12 cellular contexts compared by ENCODE assay signal in the genomic region with DNA sequence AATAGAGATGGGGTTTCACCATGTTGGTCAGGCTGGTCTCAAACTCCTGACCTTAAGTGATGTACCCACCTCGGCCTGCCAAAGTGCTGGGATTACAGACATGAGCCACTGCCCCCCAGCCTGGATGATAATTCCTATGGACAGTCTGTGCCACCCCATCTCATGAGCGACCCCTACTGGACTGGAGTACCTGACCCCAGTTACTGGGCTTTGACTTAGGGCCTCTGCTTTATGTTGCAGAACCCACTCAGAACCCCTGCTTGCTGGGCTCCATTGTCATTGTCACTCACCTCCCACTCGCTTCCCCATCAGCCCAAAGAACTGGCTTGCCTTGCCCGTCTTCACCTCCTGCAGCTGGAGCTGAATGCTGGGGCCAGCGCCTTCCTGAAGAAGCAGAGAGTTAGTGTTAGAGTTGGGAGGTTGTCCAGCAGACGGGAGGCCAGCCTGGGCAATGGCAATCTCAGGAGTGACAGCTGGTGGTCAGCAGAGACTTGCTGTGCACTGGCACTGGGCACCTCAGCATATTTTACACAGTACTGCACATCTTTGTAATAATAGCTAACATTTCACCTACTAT. TPM values are rescaled to one million over a fixed set of nuclear protein-coding genes. Genes with fewer than 3 reads are reported as not detected.
DNase-seq lines count a peak whose midpoint lies in the region; ATAC-seq, FAIRE-seq and TF ChIP-seq lines count a peak whose summit lies in the region.
"Had no signal": no experiment of that assay in that cellular context is flagged by ENCODE, and none has a peak within 500 bp of the region (broad histone marks: within the 10 kb centered on the region; RNA-seq: fewer than 3 reads in every experiment).

No MANE protein-coding gene starts in this region.

- no peak for TF ChIP-seq POLR2A in IMR-90 (IDR thresholded peaks at IDR 0.05; ENCODE audit: low read depth, low read length)

- H3K4me3 Mint-ChIP-seq in astrocyte (ENCODE audit: unreplicated experiment), result no peak overlapping the region
- H3K4me3 Mint-ChIP-seq: nephron had no signal

- no peaks in the 10 kb centered on the region for H3K9me3 Mint-ChIP-seq in astrocyte (ENCODE audit: unreplicated experiment)
- H3K9me3 Mint-ChIP-seq: nephron had no signal

- TF ChIP-seq RAD21 in IMR-90 (IDR thresholded peaks at IDR 0.05; ENCODE audit: low read length), result peak; percentile 25; the same call in 1 of the 2 replicates

- H3K27ac ChIP-seq in IMR-90 (ENCODE audit: insufficient read depth, low read length) (no peak overlapping the region), astrocyte (ENCODE audit: low read depth, low read length) (no peak overlapping the region)

- H2AFZ ChIP-seq in IMR-90 (replicated peaks; ENCODE audit: low read length, poor library complexity) (no peak overlapping the region), astrocyte (ENCODE audit: low read depth, low read length) (no peak overlapping the region)

- CTCF ChIA-PET in IMR-90 (lab: Yijun Ruan, JAX), result no interaction called here

- in situ Hi-C loops in IMR-90 (cut with MboI; ENCODE audit: low sequenced_read_pairs), result no loop called here

- no peak overlapping the region for H2BK15ac ChIP-seq in IMR-90 (ENCODE audit: low read depth, low read length)

- no peak overlapping the region for H4K5ac ChIP-seq in IMR-90 (ENCODE audit: low read depth, low read length)

- no peaks in the 10 kb centered on the region for H3K79me2 ChIP-seq in astrocyte (ENCODE audit: insufficient read depth, low read length)

- no peak overlapping the region for H2BK120ac ChIP-seq in IMR-90 (ENCODE audit: low read depth, low read length)

- peaks cover 4% of the 10 kb centered on the region for H3K4me1 Mint-ChIP-seq in astrocyte (ENCODE audit: low read depth, unreplicated experiment)

- POLR2A ChIA-PET in IMR-90 (lab: Charles Lee; ENCODE audit: unreplicated experiment), result no interaction called here

- H4K8ac ChIP-seq in IMR-90 (ENCODE audit: low read depth in 2 of 2, low read length in 2 of 2), result no peak overlapping the region

- H3K4me2 ChIP-seq in IMR-90 (ENCODE audit: low read depth, low read length) (no peak overlapping the region), astrocyte (ENCODE audit: low read length) (no peak overlapping the region)

- no peak for FAIRE-seq in astrocyte (lab: Jason Lieb, UNC)

- no peak overlapping the region for H4K91ac ChIP-seq in IMR-90 (ENCODE audit: insufficient read depth, low read depth, low read length)

- no peaks in the 10 kb centered on the region for H3K79me1 ChIP-seq in IMR-90 (ENCODE audit: low read depth in 1 of 2, low read length in 2 of 2)

- H3K18ac ChIP-seq in IMR-90 (ENCODE audit: low read depth, low read length), result no peak overlapping the region

- no peak overlapping the region for H3K4me3 ChIP-seq in IMR-90 (ENCODE audit: insufficient read depth, low read depth, low read length)
- H3K4me3 ChIP-seq in astrocyte (ENCODE audit: insufficient read depth, low read depth, low read length), result no peak overlapping the region
- no peak overlapping the region for H3K4me3 ChIP-seq in mucosa of descending colon

- no peak overlapping the region for H3K27ac Mint-ChIP-seq in astrocyte (ENCODE audit: unreplicated experiment)
- H3K27ac Mint-ChIP-seq: nephron had no signal

- peaks cover 6% of the 10 kb centered on the region for H3K36me3 Mint-ChIP-seq in astrocyte (ENCODE audit: low read depth, unreplicated experiment)

- H3K9me1 ChIP-seq in IMR-90 (ENCODE audit: insufficient read depth, low read length), result peaks cover 7% of the 10 kb centered on the region

- TF ChIP-seq CTCF in IMR-90 (conservative IDR thresholded peaks at IDR 0.05; ENCODE audit: low read depth, low read length) (peak; percentile 37), astrocyte (IDR thresholded peaks at IDR 0.05; ENCODE audit: insufficient read depth, low read depth, low read length) (peak; percentile 21), mucosa of descending colon (IDR thresholded peaks at IDR 0.05) (no peak)

- H3K56ac ChIP-seq in IMR-90 (ENCODE audit: extremely low read depth, insufficient read depth, low read length), result no peak overlapping the region

- H3K27me3 ChIP-seq in IMR-90 (ENCODE audit: control insufficient read depth, insufficient read depth, low read length) (no peaks in the 10 kb centered on the region), astrocyte (ENCODE audit: insufficient read depth, low read length) (no peaks in the 10 kb centered on the region)

- WGBS in IMR-90 (ENCODE audit: extremely low coverage in 2 of 2, insufficient read length in 1 of 2), 2 experiments, result 33% methylated on average over 1 of the region's 6 CpGs; no CpG with 5 or more reads in 1 of the 2 experiments

- H4K20me1 ChIP-seq in IMR-90 (ENCODE audit: insufficient read depth, low read length) (no peaks in the 10 kb centered on the region), astrocyte (ENCODE audit: insufficient read depth, low read length) (no peaks in the 10 kb centered on the region)

- no peaks in the 10 kb centered on the region for H3K9me3 ChIP-seq in IMR-90 (ENCODE audit: control insufficient read depth, insufficient read depth, low read length)
- H3K9me3 ChIP-seq in astrocyte (ENCODE audit: insufficient read depth, low read depth, low read length), result no peaks in the 10 kb centered on the region
- no peaks in the 10 kb centered on the region for H3K9me3 ChIP-seq in mucosa of descending colon

- ATAC-seq in IMR-90 (ENCODE audit: low read depth), result 0 out of 2 replicates have a peak, but pooled peaks have one; percentile 38
- ATAC-seq in mucosa of descending colon, result peak; percentile 55
- ATAC-seq in GM19395 (IDR thresholded peaks at IDR 0.05; ENCODE audit: unreplicated experiment), result no peak

- peak; percentile 36 for DNase-seq in DMS 273 (lab: John Stamatoyannopoulos, UW; ENCODE audit: unreplicated experiment)
- no peak for DNase-seq in DMS 273 treated with DMSO at 0.1 percent for 48 hours (lab: John Stamatoyannopoulos, UW)
- no peak for DNase-seq in IMR-90
- no peak for DNase-seq in astrocyte (ENCODE audit: low read depth)
- DNase-seq in mucosa of descending colon, result peak in 1 of 3 donors; percentile 34
- no peak for DNase-seq in NCI-H128 (lab: John Stamatoyannopoulos, UW; ENCODE audit: unreplicated experiment)
- DNase-seq in NCI-H345 treated with DMSO at 0.1 percent for 48 hours (lab: John Stamatoyannopoulos, UW; ENCODE audit: unreplicated experiment), result no peak
- DNase-seq: activated CD4-positive, CD25-positive, alpha-beta regulatory T cell; NCI-H1048 had no signal

- H2AK9ac ChIP-seq in IMR-90 (replicated peaks; ENCODE audit: low read depth, low read length, poor library complexity), result no peak overlapping the region

- H2BK5ac ChIP-seq in IMR-90 (ENCODE audit: low read depth, low read length, poor library complexity, severe bottlenecking), result no peak overlapping the region

- no peak overlapping the region for H2BK20ac ChIP-seq in IMR-90 (ENCODE audit: low read depth, low read length)

- H3K14ac ChIP-seq in IMR-90 (replicated peaks; ENCODE audit: low read depth, low read length), result no peak overlapping the region

- no peaks in the 10 kb centered on the region for H3K27me3 Mint-ChIP-seq in astrocyte (ENCODE audit: low read depth, unreplicated experiment)

- H3K36me3 ChIP-seq in IMR-90 (ENCODE audit: control insufficient read depth, insufficient read depth, low read length) (no peaks in the 10 kb centered on the region), astrocyte (ENCODE audit: insufficient read depth, low read length) (no peaks in the 10 kb centered on the region), mucosa of descending colon (ENCODE audit: low read depth) (no peaks in the 10 kb centered on the region)

- peaks cover 6% of the 10 kb centered on the region; the same call in 1 of the 2 replicates for H3K4me1 ChIP-seq in IMR-90 (ENCODE audit: control insufficient read depth, insufficient read depth, low read length)
- no peaks in the 10 kb centered on the region for H3K4me1 ChIP-seq in astrocyte (ENCODE audit: insufficient read depth, low read length)
- H3K4me1 ChIP-seq in mucosa of descending colon (ENCODE audit: low read depth), result no peaks in the 10 kb centered on the region

- no peak overlapping the region for H3K9ac ChIP-seq in IMR-90 (ENCODE audit: low read depth, low read length)
- H3K9ac ChIP-seq in astrocyte (ENCODE audit: low read length), result no peak overlapping the region

- H3K4ac ChIP-seq in IMR-90 (ENCODE audit: low read depth, low read length), result no peak overlapping the region

- intact Hi-C loops in IMR-90 (cut with micrococcal nuclease) (no loop called here), mucosa of descending colon (cut with DNase I, micrococcal nuclease) (no loop called here)

- H2AK5ac ChIP-seq in IMR-90 (ENCODE audit: low read depth, low read length), result no peak overlapping the region

- dilution Hi-C loops in IMR-90 (cut with HindIII; ENCODE audit: low sequenced_read_pairs, unreplicated experiment), result no loop called here

- BruUV-seq in IMR-90 (replicated peaks; lab: Mats Ljungman, UMichigan), result no TSS peak

- H3K23ac ChIP-seq in IMR-90 (ENCODE audit: low read depth, low read length), result no peak overlapping the region

TF ChIP-seq in IMR-90, 13 proteins besides CTCF, POLR2A, EP300 and RAD21:
- TF ChIP-seq SMC3 (IDR thresholded peaks at IDR 0.05; ENCODE audit: low read depth, low read length) (peak; percentile 22; the same call in 1 of the 2 replicates), CEBPB (IDR thresholded peaks at IDR 0.05; ENCODE audit: low read depth, low read length) (no peak)

RNA-seq across cellular contexts. Expression of gene TAC4, which starts 4.0 kb away (rescaled TPM):
- not detected in 2 replicates for total RNA-seq in IMR-90 (2012; rRNA removed)
- not detected in 2 replicates for polyA plus RNA-seq in IMR-90 (2012; rRNA removed)
- polyA plus RNA-seq in IMR-90 (2012; cell fraction: cytosol; rRNA removed), result not detected in 2 replicates
- polyA plus RNA-seq in IMR-90 (2012; cell fraction: nucleus; rRNA removed; ENCODE audit: low replicate concordance), result not detected in 2 replicates
- not detected in 2 replicates for total RNA-seq in astrocyte
- total RNA-seq in mucosa of descending colon, result not detected
- total RNA-seq: A172 had no signal

RNA-seq across cellular contexts. Expression of gene KAT7, which starts 55.4 kb away (rescaled TPM):
- 20.6 and 21.9 TPM in 2 replicates for total RNA-seq in IMR-90 (2012; rRNA removed)
- polyA plus RNA-seq in IMR-90 (2012; rRNA removed), result 15.6 and 16.9 TPM in 2 replicates
- 5.6 and 11.1 TPM in 2 replicates for polyA plus RNA-seq in IMR-90 (2012; cell fraction: cytosol; rRNA removed)
- polyA plus RNA-seq in IMR-90 (2012; cell fraction: nucleus; rRNA removed; ENCODE audit: low replicate concordance), result 6.1 and 21.2 TPM in 2 replicates
- total RNA-seq in astrocyte, result 40.8 and 42.0 TPM in 2 replicates
- total RNA-seq in mucosa of descending colon, result 10 to 100 TPM; 43.7 to 73.4 (median 59.7) TPM
